Comparison of ENCODE assay signal across 22 cellular contexts in genomic region chr11:32574446-32574845, GRCh38. TPM values are rescaled to one million over a fixed set of nuclear protein-coding genes. Genes with fewer than 3 reads are reported as not detected.
DNase-seq lines count a peak whose midpoint lies in the region; ATAC-seq, FAIRE-seq and TF ChIP-seq lines count a peak whose summit lies in the region.
"Had no signal": no experiment of that assay in that cellular context is flagged by ENCODE, and none has a peak within 500 bp of the region (broad histone marks: within the 10 kb centered on the region; RNA-seq: fewer than 3 reads in every experiment).

No MANE protein-coding gene starts in this region.

- H2AFZ ChIP-seq in GM23338, result peak overlapping the region; percentile 47; the same call in 1 of the 2 replicates
- H2AFZ ChIP-seq in K562 (ENCODE audit: low read depth, low read length), result peak overlapping the region; percentile 74; the same call in 1 of the 2 replicates
- H2AFZ ChIP-seq: GM23248 had no signal

- H3K4me1 Mint-ChIP-seq in GM23338 (peaks cover 14% of the 10 kb centered on the region), MCF 10A (ENCODE audit: insufficient read depth, unreplicated experiment) (no peaks in the 10 kb centered on the region)
- peaks cover 0 to 2% of the 10 kb centered on the region in 2 donors for H3K4me1 Mint-ChIP-seq in stimulated activated naive B cell treated with anti-CD40 and anti-IgM and Interleukin-4, amounts not matched to agents 10 μg/mL and 1 μg/mL and 100 μg/mL, for 72 hours
- H3K4me1 Mint-ChIP-seq: CD4-positive, CD25-positive, alpha-beta regulatory T cell; CD8-positive, alpha-beta memory T cell had no signal

- H3K4me3 Mint-ChIP-seq in GM23338, result no peak overlapping the region
- no peak overlapping the region for H3K4me3 Mint-ChIP-seq in stimulated activated naive B cell treated with anti-CD40 and anti-IgM and Interleukin-4, amounts not matched to agents 10 μg/mL and 1 μg/mL and 100 μg/mL, for 72 hours
- H3K4me3 Mint-ChIP-seq in MCF 10A (ENCODE audit: unreplicated experiment), result no peak overlapping the region
- H3K4me3 Mint-ChIP-seq: CD4-positive, CD25-positive, alpha-beta regulatory T cell; CD8-positive, alpha-beta memory T cell had no signal

- no peaks in the 10 kb centered on the region for H3F3A ChIP-seq in GM23338 (replicated peaks; ENCODE audit: low read depth)

- POLR2A ChIA-PET in K562 (lab: Yijun Ruan, JAX), result interaction anchor here (2.0 kb wide), 1 partner anchor 9 kb away, joined by 9 read pairs; the partner anchor contains the start of gene EIF3M
- POLR2A ChIA-PET in MCF 10A (lab: Yijun Ruan, JAX), result no interaction called here

- H3K79me2 ChIP-seq in GM23338 (replicated peaks; ENCODE audit: insufficient read depth), result no peaks in the 10 kb centered on the region
- no peaks in the 10 kb centered on the region for H3K79me2 ChIP-seq in K562 (ENCODE audit: control insufficient read depth, insufficient read depth, low read length)

- H3K27ac Mint-ChIP-seq in GM23338 (no peak overlapping the region), MCF 10A (ENCODE audit: low read depth, unreplicated experiment) (no peak overlapping the region)
- H3K27ac Mint-ChIP-seq in stimulated activated naive B cell treated with anti-CD40 and anti-IgM and Interleukin-4, amounts not matched to agents 10 μg/mL and 1 μg/mL and 100 μg/mL, for 72 hours, result peak overlapping the region; percentile 44
- H3K27ac Mint-ChIP-seq: CD4-positive, CD25-positive, alpha-beta regulatory T cell; CD8-positive, alpha-beta memory T cell had no signal

- H3K27me3 Mint-ChIP-seq in GM23338 (ENCODE audit: insufficient read depth, low read depth, poor library complexity), result no peaks in the 10 kb centered on the region
- H3K27me3 Mint-ChIP-seq in stimulated activated naive B cell treated with anti-CD40 and anti-IgM and Interleukin-4, amounts not matched to agents 10 μg/mL and 1 μg/mL and 100 μg/mL, for 72 hours, result peaks cover 15 to 24% of the 10 kb centered on the region in 2 donors
- H3K27me3 Mint-ChIP-seq in MCF 10A (ENCODE audit: insufficient read depth, unreplicated experiment), result no peaks in the 10 kb centered on the region

- TF ChIP-seq EP300 in K562 (IDR thresholded peaks at IDR 0.05; ENCODE audit: low read length), result no peak

- H3K36me3 Mint-ChIP-seq in GM23338 (ENCODE audit: low read depth), result no peaks in the 10 kb centered on the region; the same call in 2 of the 3 replicates
- H3K36me3 Mint-ChIP-seq in stimulated activated naive B cell treated with anti-CD40 and anti-IgM and Interleukin-4, amounts not matched to agents 10 μg/mL and 1 μg/mL and 100 μg/mL, for 72 hours, result no peaks in the 10 kb centered on the region
- peaks cover 4% of the 10 kb centered on the region for H3K36me3 Mint-ChIP-seq in MCF 10A (ENCODE audit: insufficient read depth, unreplicated experiment)
- H3K36me3 Mint-ChIP-seq: CD4-positive, CD25-positive, alpha-beta regulatory T cell had no signal

- FAIRE-seq in K562 (lab: Jason Lieb, UNC), result no peak
- FAIRE-seq: A204.1, D721Med, GM19239, HepG2 had no signal

- no peak overlapping the region for H3K27ac ChIP-seq in GM23338 (ENCODE audit: low read depth)
- no peak overlapping the region for H3K27ac ChIP-seq in K562 (ENCODE audit: extremely low read depth, low read depth, low read length)
- peak overlapping the region; percentile 71 for H3K27ac ChIP-seq in mesodermal cell (ENCODE audit: low read depth, low read length, severe bottlenecking)
- H3K27ac ChIP-seq: GM23248, KMS-11 had no signal

- H3K9me3 Mint-ChIP-seq in GM23338 (no peaks in the 10 kb centered on the region), MCF 10A (ENCODE audit: unreplicated experiment) (no peaks in the 10 kb centered on the region)
- no peaks in the 10 kb centered on the region for H3K9me3 Mint-ChIP-seq in stimulated activated naive B cell treated with anti-CD40 and anti-IgM and Interleukin-4, amounts not matched to agents 10 μg/mL and 1 μg/mL and 100 μg/mL, for 72 hours
- H3K9me3 Mint-ChIP-seq: CD4-positive, CD25-positive, alpha-beta regulatory T cell; CD8-positive, alpha-beta memory T cell had no signal

- H3K27me3 ChIP-seq in GM23338 (ENCODE audit: insufficient read depth) (0 out of 2 replicates have a peak, but pooled peaks cover 8% of the 10 kb centered on the region), K562 (ENCODE audit: control insufficient read depth in 2 of 2, insufficient read depth in 2 of 2, low read length in 2 of 2) (no peaks in the 10 kb centered on the region)
- H3K27me3 ChIP-seq: BE2C had no signal

- H3K4me3 ChIP-seq in GM23338 (no peak overlapping the region), K562 (no peak overlapping the region), mesodermal cell (ENCODE audit: extremely low read depth, insufficient read depth, low read length, poor library complexity, severe bottlenecking) (no peak overlapping the region)
- H3K4me3 ChIP-seq: GM23248 had no signal

- H3K9me2 ChIP-seq in GM23338 (ENCODE audit: insufficient read depth), result peaks cover 6% of the 10 kb centered on the region; the same call in 1 of the 2 replicates

- no peaks in the 10 kb centered on the region for H4K20me1 ChIP-seq in GM23338 (replicated peaks; ENCODE audit: insufficient read depth)
- H4K20me1 ChIP-seq in K562 (replicated peaks; ENCODE audit: control insufficient read depth, insufficient read depth, low read length), result no peaks in the 10 kb centered on the region; the same call in 1 of the 2 replicates

- in situ Hi-C loops in K562 (cut with MboI), result no loop called here

- TF ChIP-seq CTCF in GM23338 (conservative IDR thresholded peaks at IDR 0.05; ENCODE audit: low read depth in 2 of 2) (no peak), K562 (IDR thresholded peaks at IDR 0.05 in 2 of 3, conservative IDR thresholded peaks at IDR 0.05 in 1 of 3; ENCODE audit: insufficient read depth in 2 of 3, low read depth in 1 of 3, low read length in 3 of 3) (no peak), MCF 10A (IDR thresholded peaks at IDR 0.05; ENCODE audit: unreplicated experiment) (no peak)

- H3K4me1 ChIP-seq in GM23338 (ENCODE audit: insufficient read depth) (peaks cover 6% of the 10 kb centered on the region), K562 (replicated peaks in 1 of 2; ENCODE audit: control insufficient read depth in 2 of 2, insufficient read depth in 2 of 2, low read length in 2 of 2) (peaks cover 0 to 10% of the 10 kb centered on the region in 2 experiments; a peak in 3 of 5 replicates), mesodermal cell (ENCODE audit: control insufficient read depth, insufficient read depth, low read length, poor library complexity, severe bottlenecking) (peaks cover 5% of the 10 kb centered on the region)
- H3K4me1 ChIP-seq: BE2C had no signal

- intact Hi-C loops in K562 (cut with micrococcal nuclease), result no loop called here
- intact Hi-C loops in MCF 10A (cut with micrococcal nuclease), result no loop called here

- H3K9me3 ChIP-seq in K562 (replicated peaks; ENCODE audit: control insufficient read depth, insufficient read depth, low read depth, low read length) (no peaks in the 10 kb centered on the region), mesodermal cell (ENCODE audit: control insufficient read depth, low read length) (no peaks in the 10 kb centered on the region)
- H3K9me3 ChIP-seq: BE2C had no signal

- H3K4me2 ChIP-seq in GM23338 (no peak overlapping the region), K562 (ENCODE audit: insufficient read depth, low read length) (no peak overlapping the region)
- H3K4me2 ChIP-seq: KMS-11 had no signal

- no peak for DNase-seq in GM23338 (ENCODE audit: low spot score)
- DNase-seq in K562 (ENCODE audit: extremely low read depth in 1 of 4, low spot score in 3 of 4), result no peak
- DNase-seq in stimulated activated naive B cell treated with anti-CD40 and anti-IgM and Interleukin-4, amounts not matched to agents 10 μg/mL and 1 μg/mL and 100 μg/mL, for 72 hours, result no peak
- DNase-seq in MCF 10A (ENCODE audit: unreplicated experiment), result no peak
- DNase-seq in kidney tubule cell (ENCODE audit: low spot score), result no peak
- DNase-seq: ACHN; BE2C; C1 segment of cervical spinal cord; CD4-positive, CD25-positive, alpha-beta regulatory T cell; CD8-positive, alpha-beta memory T cell; COR-L47; GF-D8; GM23248; H7 had no signal

- H3K9ac ChIP-seq in K562 (ENCODE audit: insufficient read depth in 1 of 2, low read depth in 2 of 2, low read length in 2 of 2), result no peak overlapping the region
- H3K9ac ChIP-seq: GM23248, KMS-11 had no signal

- CTCF ChIA-PET in K562 (lab: Yijun Ruan, JAX; ENCODE audit: low intra/inter-chr PET ratio) (no interaction called here), MCF 10A (lab: Yijun Ruan, JAX) (interaction anchor here (1.3 kb wide), 1 partner anchor 13 kb away, joined by 5 read pairs; no protein-coding TSS in a partner anchor)

- TF ChIP-seq POLR2A in K562 (conservative IDR thresholded peaks at IDR 0.05), result no peak

- TF ChIP-seq RAD21 in K562 (CRISPR knock-in tag; conservative IDR thresholded peaks at IDR 0.05 in 1 of 2, IDR thresholded peaks at IDR 0.05 in 1 of 2), result no peak

- 36% methylated on average over 4 of the region's 4 CpGs for WGBS in K562 (ENCODE audit: insufficient coverage, low coverage, missing lambda C conversion rate)
- WGBS in mesodermal cell (ENCODE audit: insufficient coverage in 2 of 2), 2 experiments, result 90 to 95% methylated on average over 3 to 4 of the region's 4 CpGs

- H3K36me3 ChIP-seq in GM23338 (ENCODE audit: insufficient read depth) (no peaks in the 10 kb centered on the region), K562 (ENCODE audit: control insufficient read depth, insufficient read depth, low read length) (no peaks in the 10 kb centered on the region), mesodermal cell (ENCODE audit: control insufficient read depth, insufficient read depth, low read length) (no peaks in the 10 kb centered on the region)
- H3K36me3 ChIP-seq: BE2C had no signal

- ATAC-seq in GM23338 (no peak), K562 (no peak), GM18858 (IDR thresholded peaks at IDR 0.05; ENCODE audit: unreplicated experiment) (no peak), GM19324 (IDR thresholded peaks at IDR 0.05; ENCODE audit: low FRiP score, unreplicated experiment) (no peak)
- no peak for ATAC-seq in stimulated activated naive B cell treated with anti-CD40 and anti-IgM and Interleukin-4, amounts not matched to agents 10 μg/mL and 1 μg/mL and 100 μg/mL, for 72 hours (replicated peaks)
- ATAC-seq: HepG2 had no signal

- H3K9me1 ChIP-seq in K562 (ENCODE audit: control insufficient read depth, insufficient read depth, low read length), result no peaks in the 10 kb centered on the region

- BruUV-seq in K562 (replicated peaks; lab: Mats Ljungman, UMichigan) (no TSS peak), MCF 10A (replicated peaks; lab: Mats Ljungman, UMichigan) (no TSS peak)

RNA-seq across cellular contexts. Expression of gene EIF3M, which starts 9.2 kb away (rescaled TPM):
- total RNA-seq in GM23338 (2014; rRNA removed; shearing (Covaris generic)), result 635 and 714 TPM in 2 replicates
- 601 and 667 TPM in 2 replicates for polyA plus RNA-seq in GM23338 (2016; fragmentation: Nextera tagmentation; extraction: Ambion mirVana)
- 143 and 240 TPM in 2 replicates for total RNA-seq in K562 (2011; cell fraction: chromatin; rRNA removed; ENCODE audit: low replicate concordance)
- total RNA-seq in K562 (2011; cell fraction: nucleolus; rRNA removed), result 61.9 and 64.3 TPM in 2 replicates
- 147 and 194 TPM in 2 replicates for total RNA-seq in K562 (2011; cell fraction: nucleoplasm; rRNA removed)
- total RNA-seq in K562 (2014; rRNA removed), result 685 and 767 TPM in 2 replicates
- total RNA-seq in K562 (2014; rRNA removed; fragmentation: Illumina TruSeq; extraction: Trizol), result 1,008 and 1,115 TPM in 2 replicates
- 816 and 886 TPM in 2 replicates for total RNA-seq in K562 (2015; rRNA removed; fragmentation: Illumina TruSeq; extraction: Trizol)
- 602 and 621 TPM in 2 replicates for total RNA-seq in K562 (2021)
- polyA plus RNA-seq in K562 (2011; rRNA removed), result 784 and 1,058 TPM in 2 replicates
- 242 and 538 TPM in 2 replicates for polyA plus RNA-seq in K562 (2011; cell fraction: cytosol; rRNA removed)
- 246 and 388 TPM in 2 replicates for polyA plus RNA-seq in K562 (2011; cell fraction: nucleus; rRNA removed)
- 814 and 865 TPM in 2 replicates for polyA plus RNA-seq in K562 (2012)
- 1,041 and 1,279 TPM in 2 replicates for polyA plus RNA-seq in K562 (2014; fragmentation: Illumina TruSeq; extraction: Trizol)
- 1,000 to 10,000 TPM; 1,793 to 2,015 TPM for polyA plus RNA-seq in K562 (2014; fragmentation: Nextera tagmentation; extraction: Ambion mirVana)
- 920 and 1,225 TPM in 2 replicates for polyA plus RNA-seq in K562 (2014; rRNA removed)
- 817 and 852 TPM in 2 replicates for polyA minus RNA-seq in K562 (2011; rRNA and poly(A)+ RNA removed)
- 219 and 325 TPM in 2 replicates for polyA minus RNA-seq in K562 (2011; cell fraction: cytosol; rRNA and poly(A)+ RNA removed)
- 56.5 and 107 TPM in 2 replicates for polyA minus RNA-seq in K562 (2011; cell fraction: nucleus; rRNA and poly(A)+ RNA removed)
- 346 TPM for polyA plus RNA-seq in mesodermal cell (2013, experiment 1 of 2)
- 354 TPM for polyA plus RNA-seq in mesodermal cell (2013, experiment 2 of 2)
- 356 and 443 TPM in 2 replicates for total RNA-seq in MCF 10A (2022)
